ENCODE assay signal across 10 cellular contexts in genomic region chr16:67157892-67158635, GRCh38. TPM values are rescaled to one million over a fixed set of nuclear protein-coding genes. Genes with fewer than 3 reads are reported as not detected.
DNase-seq lines count a peak whose midpoint lies in the region; ATAC-seq and TF ChIP-seq lines count a peak whose summit lies in the region.
"Had no signal": no experiment of that assay in that cellular context is flagged by ENCODE, and none has a peak within 500 bp of the region (broad histone marks: within the 10 kb centered on the region; RNA-seq: fewer than 3 reads in every experiment).

No MANE protein-coding gene starts in this region.

- peak overlapping the region; percentile 59 to 92 (median 88) for H3K27ac ChIP-seq in stomach

- peaks cover 6% of the 10 kb centered on the region for H3K36me3 Mint-ChIP-seq in activated naive CD4-positive, alpha-beta T cell treated with anti-CD3 and anti-CD28 coated beads for 36 hours (ENCODE audit: low read depth)
- peaks cover 4% of the 10 kb centered on the region for H3K36me3 Mint-ChIP-seq in endothelial cell (ENCODE audit: low read depth, unreplicated experiment)

- intact Hi-C loops in activated naive CD4-positive, alpha-beta T cell treated with anti-CD3 and anti-CD28 coated beads for 36 hours (cut with micrococcal nuclease) = loop anchor here (2.0 to 10.0 kb wide), 2 partner anchors 129 to 237 kb away; partner anchors contain the start of genes CBFB and TPPP3
- intact Hi-C loops in stomach (cut with DNase I; ENCODE audit: low total_unique reads) = no loop called here

- TF ChIP-seq CTCF in endothelial cell (IDR thresholded peaks at IDR 0.05; ENCODE audit: unreplicated experiment) (no peak), stomach (IDR thresholded peaks at IDR 0.05) (no peak)

- H3K27me3 Mint-ChIP-seq in activated naive CD4-positive, alpha-beta T cell treated with anti-CD3 and anti-CD28 coated beads for 36 hours (ENCODE audit: low read depth) = peaks cover 16% of the 10 kb centered on the region
- H3K27me3 Mint-ChIP-seq in endothelial cell (ENCODE audit: unreplicated experiment) = peaks cover 40% of the 10 kb centered on the region

- no peaks in the 10 kb centered on the region for H3K9me3 Mint-ChIP-seq in activated naive CD4-positive, alpha-beta T cell treated with anti-CD3 and anti-CD28 coated beads for 36 hours
- no peaks in the 10 kb centered on the region for H3K9me3 Mint-ChIP-seq in endothelial cell (ENCODE audit: unreplicated experiment)

- no peaks in the 10 kb centered on the region for H3K9me3 ChIP-seq in stomach
- H3K9me3 ChIP-seq: gastrocnemius medialis had no signal

- H3K4me3 Mint-ChIP-seq in activated naive CD4-positive, alpha-beta T cell treated with anti-CD3 and anti-CD28 coated beads for 36 hours = peak overlapping the region; percentile 88
- H3K4me3 Mint-ChIP-seq in endothelial cell (ENCODE audit: unreplicated experiment) = peak overlapping the region; percentile 87

- TF ChIP-seq POLR2A in stomach (IDR thresholded peaks at IDR 0.05) = no peak

- CTCF ChIA-PET in activated naive CD4-positive, alpha-beta T cell treated with anti-CD3 and anti-CD28 coated beads for 36 hours (lab: Charles Lee) = interaction anchor here (0.6 to 8.7 kb wide), 12 partner anchors 14 to 430 kb away, joined by 3 to 163 read pairs (median 4); partner anchors contain the start of genes CBFB and CES3

- H3K36me3 ChIP-seq in stomach = peaks cover 0 to 8% (median 3%) of the 10 kb centered on the region in 4 donors
- H3K36me3 ChIP-seq: gastrocnemius medialis had no signal

- WGBS in stomach, 5 donors = 51 to 59% (median 53%) methylated on average over 7 of the region's 7 CpGs

- peaks cover 49 to 81% (median 71%) of the 10 kb centered on the region in 4 donors for H3K4me1 ChIP-seq in stomach

- H3K27ac Mint-ChIP-seq in activated naive CD4-positive, alpha-beta T cell treated with anti-CD3 and anti-CD28 coated beads for 36 hours = peak overlapping the region; percentile 91
- peak overlapping the region; percentile 36 for H3K27ac Mint-ChIP-seq in endothelial cell (ENCODE audit: unreplicated experiment)

- DNase-seq in activated naive CD4-positive, alpha-beta T cell treated with anti-CD3 and anti-CD28 coated beads for 36 hours = no peak
- DNase-seq in activated naive CD4-positive, alpha-beta T cell (lab: John Stamatoyannopoulos, UW) = no peak
- DNase-seq in RPMI8226 (peak; percentile 62), endothelial cell (ENCODE audit: low spot score) (no peak), stomach (no peak), GF-D8 (lab: John Stamatoyannopoulos, UW) (no peak), OCI-M2 (lab: John Stamatoyannopoulos, UW; ENCODE audit: unreplicated experiment) (no peak)
- DNase-seq: gastrocnemius medialis had no signal

- H3K4me1 Mint-ChIP-seq in activated naive CD4-positive, alpha-beta T cell treated with anti-CD3 and anti-CD28 coated beads for 36 hours (ENCODE audit: low read depth) = peaks cover 40% of the 10 kb centered on the region
- peaks cover 19% of the 10 kb centered on the region for H3K4me1 Mint-ChIP-seq in endothelial cell (ENCODE audit: unreplicated experiment)

- ATAC-seq in GM19397 (IDR thresholded peaks at IDR 0.05; ENCODE audit: unreplicated experiment) = no peak
- ATAC-seq: gastrocnemius medialis, left ventricle myocardium superior had no signal

- no peak for TF ChIP-seq EP300 in stomach (IDR thresholded peaks at IDR 0.05)

- peak overlapping the region in 1 of 4 donors; percentile 89 for H3K4me3 ChIP-seq in stomach

- H3K27me3 ChIP-seq in stomach = peaks cover 0 to 27% (median 3%) of the 10 kb centered on the region in 3 donors
- H3K27me3 ChIP-seq: gastrocnemius medialis had no signal

RNA-seq across cellular contexts. Expression of gene TRADD, which starts 1.6 kb away (rescaled TPM):
- total RNA-seq in activated naive CD4-positive, alpha-beta T cell treated with anti-CD3 and anti-CD28 coated beads for 36 hours = 10 to 100 TPM; 17.7 to 21.1 TPM
- total RNA-seq in endothelial cell (ENCODE audit: unreplicated experiment) (3.7 TPM), stomach (100 to 1,000 TPM in 1 of 5 donors, 10 to 100 TPM in 4; 10.6 to 112 (median 38.4) TPM)
- 10 to 100 TPM; 18.9 to 39.4 (median 34.8) TPM for polyA plus RNA-seq in stomach

RNA-seq across cellular contexts. Expression of gene FBXL8, which starts 1.7 kb away (rescaled TPM):
- total RNA-seq in activated naive CD4-positive, alpha-beta T cell treated with anti-CD3 and anti-CD28 coated beads for 36 hours = 10 to 100 TPM; 13.8 to 15.3 TPM
- total RNA-seq in endothelial cell (ENCODE audit: unreplicated experiment) (3.8 TPM), stomach (100 to 1,000 TPM in 1 of 5 donors, 10 to 100 TPM in 3, 1 to 10 TPM in 1; 5.5 to 412 (median 51.3) TPM)
- 10 to 100 TPM in 2 of 3 donors, 1 to 10 TPM in 1; 8.3 to 18.3 (median 10.7) TPM for polyA plus RNA-seq in stomach

RNA-seq across cellular contexts. Expression of gene HSF4, which starts 6.5 kb away (rescaled TPM):
- total RNA-seq in activated naive CD4-positive, alpha-beta T cell treated with anti-CD3 and anti-CD28 coated beads for 36 hours = 10 to 100 TPM; 11.1 to 12.3 TPM
- 5.7 TPM for total RNA-seq in endothelial cell (ENCODE audit: unreplicated experiment)
- 100 to 1,000 TPM in 1 of 5 donors, 10 to 100 TPM in 3, 1 to 10 TPM in 1; 9.5 to 630 (median 36.5) TPM for total RNA-seq in stomach
- 10 to 100 TPM; 23.8 to 65.4 (median 27.9) TPM for polyA plus RNA-seq in stomach

RNA-seq across cellular contexts. Expression of gene B3GNT9, which starts 7.3 kb away (rescaled TPM):
- 1 to 10 TPM; 1.1 to 1.2 TPM for total RNA-seq in activated naive CD4-positive, alpha-beta T cell treated with anti-CD3 and anti-CD28 coated beads for 36 hours
- 1.5 TPM for total RNA-seq in endothelial cell (ENCODE audit: unreplicated experiment)
- 10 to 100 TPM in 1 of 5 donors, 1 to 10 TPM in 3, under 1 TPM in 1; 0.58 to 11.2 (median 4.3) TPM for total RNA-seq in stomach
- polyA plus RNA-seq in stomach = 1 to 10 TPM; 3.5 to 7.9 (median 4.0) TPM

RNA-seq across cellular contexts. Expression of gene NOL3, which starts 12.3 kb away (rescaled TPM):
- 1 to 10 TPM; 3.8 to 4.4 TPM for total RNA-seq in activated naive CD4-positive, alpha-beta T cell treated with anti-CD3 and anti-CD28 coated beads for 36 hours
- total RNA-seq in endothelial cell (ENCODE audit: unreplicated experiment) (2.6 TPM), stomach (100 to 1,000 TPM in 1 of 5 donors, 10 to 100 TPM in 4; 11.4 to 492 (median 39.4) TPM)
- 10 to 100 TPM; 17.2 to 59.7 (median 21.5) TPM for polyA plus RNA-seq in stomach
